Comparison of ENCODE assay signal across 8 cellular contexts in the genomic region with DNA sequence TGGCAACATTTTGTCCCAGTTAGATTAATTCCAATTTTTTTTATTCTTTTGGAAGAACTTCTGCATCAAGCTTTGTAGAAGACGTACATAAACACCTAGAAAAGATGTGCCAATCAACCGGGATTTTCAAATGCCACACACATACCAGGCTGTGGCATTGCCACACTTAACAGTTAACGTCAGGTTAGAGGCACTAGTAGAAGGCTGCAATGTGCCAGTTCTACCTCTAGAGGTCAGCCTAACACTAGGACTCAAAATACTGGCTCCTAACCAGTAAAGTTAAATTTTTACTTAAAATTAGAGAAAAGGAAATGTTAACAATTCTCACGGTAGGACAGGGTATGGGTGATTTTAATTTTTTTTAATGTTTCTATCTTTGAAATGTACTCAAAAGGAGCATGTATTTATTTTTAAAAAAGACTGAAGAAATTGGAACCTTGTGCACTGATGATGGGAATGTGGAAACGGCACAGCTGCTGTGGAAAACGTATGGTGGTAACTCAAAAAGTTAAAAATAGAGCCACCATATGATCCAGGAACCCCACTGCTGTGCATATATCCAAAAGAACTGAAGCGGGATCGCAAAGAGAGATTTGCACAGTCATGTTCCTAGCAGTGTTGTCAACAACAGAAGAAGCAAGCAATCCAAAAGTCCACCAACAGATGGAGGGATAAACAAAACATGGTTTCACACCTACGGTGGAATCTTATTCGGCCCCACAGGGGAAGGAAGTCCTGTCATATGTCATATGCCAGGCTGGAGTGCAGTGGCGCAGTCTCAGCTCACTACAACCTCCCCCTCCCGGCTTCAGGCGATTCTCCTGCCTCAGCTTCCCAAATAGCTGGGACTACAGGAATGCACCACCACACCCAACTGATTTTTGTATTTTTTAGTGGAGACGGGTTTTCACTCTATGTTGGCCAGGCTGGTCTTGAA. TPM values are rescaled to one million over a fixed set of nuclear protein-coding genes. Genes with fewer than 3 reads are reported as not detected.
DNase-seq lines count a peak whose midpoint lies in the region; ATAC-seq and TF ChIP-seq lines count a peak whose summit lies in the region.

No MANE protein-coding gene starts in this region.

- no peaks in the 10 kb centered on the region for H3K9me2 ChIP-seq in PC-9 (ENCODE audit: insufficient read depth)

- peaks cover 3% of the 10 kb centered on the region for H3K9me3 Mint-ChIP-seq in nephron

- H3K27me3 ChIP-seq in PC-9 (ENCODE audit: insufficient read depth, low read depth): no peaks in the 10 kb centered on the region
- no peaks in the 10 kb centered on the region for H3K27me3 ChIP-seq in fibroblast of lung (ENCODE audit: control insufficient read depth, insufficient read depth, low read length)
- H3K27me3 ChIP-seq in suprapubic skin: no peaks in the 10 kb centered on the region

- H2AFZ ChIP-seq in PC-9 (no peak overlapping the region), fibroblast of lung (ENCODE audit: low read length) (peak overlapping the region; percentile 48)

- DNase-seq in GF-D8 (lab: John Stamatoyannopoulos, UW) (peak; percentile 46), PC-9 (peak; percentile 41 to 69), fibroblast of lung (ENCODE audit: low read depth in 2 of 2) (peak; percentile 50 to 79), suprapubic skin (ENCODE audit: low spot score in 2 of 2) (no peak)
- DNase-seq in activated T-cell treated with anti-CD3 and anti-CD28 coated beads, Interleukin-2, amount 50 U/mL, for 48 hours: peak; percentile 61 to 67

- TF ChIP-seq CTCF in PC-9 (conservative IDR thresholded peaks at IDR 0.05) (peak; percentile 97), fibroblast of lung (conservative IDR thresholded peaks at IDR 0.05 in 1 of 2, IDR thresholded peaks at IDR 0.05 in 1 of 2; ENCODE audit: low read depth in 1 of 2, low read length in 2 of 2) (peak; percentile 96 to 97), nephron (IDR thresholded peaks at IDR 0.05; ENCODE audit: unreplicated experiment in 3 of 3) (peak; percentile 95 to 98 (median 96)), suprapubic skin (IDR thresholded peaks at IDR 0.05) (peak; percentile 89 to 93)

- H3K36me3 ChIP-seq in PC-9 (ENCODE audit: low read depth): no peaks in the 10 kb centered on the region
- no peaks in the 10 kb centered on the region for H3K36me3 ChIP-seq in fibroblast of lung (ENCODE audit: control insufficient read depth, insufficient read depth, low read length)
- no peaks in the 10 kb centered on the region for H3K36me3 ChIP-seq in suprapubic skin

- H3K4me2 ChIP-seq in PC-9 (peak overlapping the region; percentile 14; the same call in 1 of the 2 replicates), fibroblast of lung (ENCODE audit: extremely low read depth, insufficient read depth, low read length) (no peak overlapping the region)

- H3K79me2 ChIP-seq in PC-9 (ENCODE audit: low read depth) (no peaks in the 10 kb centered on the region), fibroblast of lung (ENCODE audit: control insufficient read depth, insufficient read depth, low read length) (no peaks in the 10 kb centered on the region)

- H3K4me1 Mint-ChIP-seq in nephron: peaks cover 16% of the 10 kb centered on the region

- H3K27me3 Mint-ChIP-seq in nephron (ENCODE audit: low read depth): no peaks in the 10 kb centered on the region

- TF ChIP-seq POLR2A in suprapubic skin (IDR thresholded peaks at IDR 0.05): no peak

- BruUV-seq in PC-9 (replicated peaks; lab: Mats Ljungman, UMichigan): no TSS peak

- peak overlapping the region; percentile 22 to 82 (median 58) for H3K27ac Mint-ChIP-seq in nephron

- H3K4me1 ChIP-seq in PC-9 (replicated peaks; ENCODE audit: insufficient read depth): no peaks in the 10 kb centered on the region
- H3K4me1 ChIP-seq in fibroblast of lung (ENCODE audit: control insufficient read depth, extremely low read depth, insufficient read depth, low read length): no peaks in the 10 kb centered on the region
- peaks cover 8% of the 10 kb centered on the region for H3K4me1 ChIP-seq in suprapubic skin

- H3K4me3 Mint-ChIP-seq in nephron: peak overlapping the region in 2 of 3 experiments; percentile 8 to 57

- POLR2A ChIA-PET in PC-9 (lab: Charles Lee; ENCODE audit: unreplicated experiment): no interaction called here

- intact Hi-C loops in PC-9 (cut with micrococcal nuclease; ENCODE audit: unreplicated experiment): loop anchor here (1.0 to 10.0 kb wide), 4 partner anchors 217 to 982 kb away; no protein-coding TSS in a partner anchor

- TF ChIP-seq EP300 in suprapubic skin (IDR thresholded peaks at IDR 0.05): no peak

- H3K4me3 ChIP-seq in PC-9 (no peak overlapping the region), fibroblast of lung (replicated peaks in 1 of 4; ENCODE audit: control extremely low read depth in 1 of 4, insufficient read depth in 1 of 4, low read depth in 3 of 4, low read length in 4 of 4) (peak overlapping the region in 2 of 4 experiments; percentile 29 to 42), suprapubic skin (peak overlapping the region; percentile 18)

- H4K20me1 ChIP-seq in PC-9 (ENCODE audit: insufficient read depth): no peaks in the 10 kb centered on the region
- H4K20me1 ChIP-seq in fibroblast of lung (ENCODE audit: control insufficient read depth, extremely low read depth, insufficient read depth, low read length): no peaks in the 10 kb centered on the region

- H3K27ac ChIP-seq in PC-9: no peak overlapping the region
- H3K27ac ChIP-seq in fibroblast of lung (ENCODE audit: insufficient read depth, low read length): peak overlapping the region; percentile 26
- no peak overlapping the region for H3K27ac ChIP-seq in suprapubic skin

- H3K9ac ChIP-seq in fibroblast of lung (ENCODE audit: insufficient read depth, low read length): no peak overlapping the region

- CTCF ChIA-PET in PC-9 (lab: Charles Lee): no interaction called here

- H3K9me3 ChIP-seq in PC-9 (ENCODE audit: insufficient read depth, low read depth) (no peaks in the 10 kb centered on the region), fibroblast of lung (ENCODE audit: control insufficient read depth, insufficient read depth, low read depth, low read length) (no peaks in the 10 kb centered on the region), suprapubic skin (no peaks in the 10 kb centered on the region)

- H3K36me3 Mint-ChIP-seq in nephron (ENCODE audit: low read depth): peaks cover 5% of the 10 kb centered on the region

- ATAC-seq in HG03280 (IDR thresholded peaks at IDR 0.05; ENCODE audit: unreplicated experiment): peak; percentile 78
- ATAC-seq in GM18502 (IDR thresholded peaks at IDR 0.05; ENCODE audit: poor library complexity, unreplicated experiment): no peak

- H3F3A ChIP-seq in PC-9 (ENCODE audit: insufficient read depth, low read depth): 0 out of 2 replicates have a peak, but pooled peaks cover 3% of the 10 kb centered on the region

- 19% methylated on average over 14 of the region's 14 CpGs for WGBS in suprapubic skin

RNA-seq across cellular contexts. Expression of a gene that starts 30.3 kb away (rescaled TPM):
- total RNA-seq in PC-9 (2021) (8.4 and 8.7 TPM in 2 replicates), fibroblast of lung (16.9 and 20.1 TPM in 2 replicates), suprapubic skin (10 to 100 TPM; 15.9 to 20.1 (median 18.4) TPM)
- 18.3 and 27.4 TPM in 2 replicates for polyA plus RNA-seq in fibroblast of lung
- 11.7 and 18.5 TPM in 2 replicates for polyA plus RNA-seq in fibroblast of lung (2012)
- 17.8 and 23.5 TPM in 2 replicates for polyA minus RNA-seq in fibroblast of lung (ENCODE audit: low replicate concordance)

Comparison
In these comparisons a context has a peak if more than half of its experiments do, and no peak if none do; other contexts are left out.
1. DNase-seq: peak in GF-D8 (single experiment), PC-9 (2 of 2), activated T-cell treated with anti-CD3 and anti-CD28 coated beads, Interleukin-2, amount 50 U/mL, for 48 hours (2 of 2) and fibroblast of lung (2 of 2); none in suprapubic skin (0 of 2).
2. Peak in every context shown above with its lines, with median percentiles within 50 percentile points of each other: CTCF ChIP-seq.